ENCODE assay signal across 24 cellular contexts in the genomic region with DNA sequence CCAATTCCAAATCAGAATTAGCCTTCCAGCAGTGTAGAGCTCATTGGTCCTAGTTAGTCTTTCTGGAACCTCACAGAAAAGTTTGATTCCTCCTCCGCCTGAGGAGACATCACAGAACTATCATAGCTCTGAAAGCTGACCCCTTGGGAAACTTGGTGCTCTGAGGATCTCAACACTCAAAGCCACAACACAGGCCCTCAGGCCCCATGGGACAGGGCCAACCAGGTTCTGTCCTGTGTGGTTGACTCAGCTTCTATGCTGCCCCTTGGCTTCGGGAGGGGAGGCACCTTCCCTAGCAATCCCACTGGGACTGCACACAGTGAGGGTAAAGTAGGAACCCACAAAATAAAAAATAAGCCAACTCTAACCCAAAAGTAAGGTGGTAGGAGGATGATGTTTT.
"Had no signal": no experiment of that assay in that cellular context is flagged by ENCODE, and none has a peak within 500 bp of the region (broad histone marks: within the 10 kb centered on the region; RNA-seq: fewer than 3 reads in every experiment).

No MANE protein-coding gene starts in this region.

- DNase-seq: activated B cell treated with CpG ODN at 0.5 μM for 24 hours; activated CD8-positive, alpha-beta T cell treated with anti-CD3 and anti-CD28 coated beads, Interleukin-2, amount 10 ng/mL, durations not matched to agents 7 days and 5 days; activated effector memory CD4-positive, alpha-beta T cell treated with Interleukin-2 at 50 U/mL for 16 hours; activated naive CD4-positive, alpha-beta T cell treated with Interleukin-2 at 50 U/mL for 16 hours; anterior cingulate cortex; body of pancreas; cerebellar nuclear complex; colonic mucosa; effector CD8-positive, alpha-beta T cell; glutamatergic neuron; left ventricle myocardium inferior; naive B cell; nucleus accumbens; pancreas; stimulated activated CD4-positive, alpha-beta T cell treated with anti-CD3 and anti-CD28 coated beads, Interleukin-15, amount 100 ng/mL, for 24 hours; stimulated activated CD4-positive, alpha-beta T cell treated with anti-CD3 and anti-CD28 coated beads, Interleukin-2, amount 100 ng/mL, for 24 hours; stimulated activated naive CD4-positive, alpha-beta T cell treated with Interleukin-2 at 50 U/mL for 16 hours; T-helper 1 cell; trophoblast cell; uterus had no signal

- H3K27ac ChIP-seq: body of pancreas, colonic mucosa, pancreas, prostate gland, thoracic aorta, uterus had no signal

- H3K4me3 ChIP-seq: body of pancreas, colonic mucosa, left ventricle myocardium inferior, lung, pancreas, prostate gland, smooth muscle cell, thoracic aorta, uterus had no signal

- H3K9me3 ChIP-seq: body of pancreas, colonic mucosa, left ventricle myocardium inferior, pancreas, prostate gland, thoracic aorta, uterus had no signal

- H3K36me3 ChIP-seq: colonic mucosa, left ventricle myocardium inferior, pancreas, prostate gland, thoracic aorta, uterus had no signal

- H3K4me2 ChIP-seq: smooth muscle cell had no signal

- H3K27me3 ChIP-seq: body of pancreas, colonic mucosa, pancreas, uterus had no signal

- H3K4me1 ChIP-seq: body of pancreas, colonic mucosa, pancreas, prostate gland, uterus had no signal

- ATAC-seq: activated CD8-positive, alpha-beta T cell treated with anti-CD3 and anti-CD28 coated beads, Interleukin-2, amount 10 ng/mL, durations not matched to agents 7 days and 5 days; body of pancreas; pancreas had no signal
